In the genomic region with DNA sequence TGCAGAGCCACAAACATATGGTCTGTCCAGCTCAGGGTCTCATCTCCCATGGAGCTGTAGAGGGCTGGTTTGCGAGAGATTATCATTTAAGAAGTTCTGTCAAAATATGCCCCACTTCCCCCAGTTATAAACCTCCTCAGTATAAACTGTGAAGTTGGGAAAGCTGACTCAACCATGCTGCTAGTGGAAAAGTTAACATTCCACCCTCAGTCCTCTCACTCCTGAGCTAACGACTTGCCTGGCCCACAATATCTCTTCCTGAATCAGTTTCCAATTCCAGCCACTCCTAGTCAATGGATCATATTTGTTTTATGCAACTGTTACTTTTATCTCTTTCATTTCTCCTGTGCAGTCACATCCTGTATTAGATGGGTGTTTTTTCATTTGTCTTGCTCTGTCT, we compare ENCODE assay signal across 24 cellular contexts.
"Had no signal": no experiment of that assay in that cellular context is flagged by ENCODE, and none has a peak within 500 bp of the region (broad histone marks: within the 10 kb centered on the region; RNA-seq: fewer than 3 reads in every experiment).

No MANE protein-coding gene starts in this region.

- ATAC-seq: heart left ventricle; naive thymus-derived CD4-positive, alpha-beta T cell; pancreas; stimulated activated naive B cell treated with anti-CD40 and anti-IgM and Interleukin-4, amounts not matched to agents 10 μg/mL and 1 μg/mL and 100 μg/mL, for 72 hours had no signal

- H3K36me3 ChIP-seq: esophagus squamous epithelium, prostate gland, stomach, thyroid gland, upper lobe of left lung had no signal

- DNase-seq: activated CD4-positive, alpha-beta memory T cell treated with anti-CD3 and anti-CD28 coated beads for 36 hours; activated CD4-positive, alpha-beta T cell treated with anti-CD3 and anti-CD28 coated beads, Interleukin-2, amount 10 ng/mL, durations not matched to agents 24 days and 14 days; activated CD4-positive, CD25-positive, alpha-beta regulatory T cell treated with anti-CD3 and anti-CD28 coated beads, Interleukin-2, amount 50 U/mL, for 72 hours; activated CD8-positive, alpha-beta memory T cell treated with anti-CD3 and anti-CD28 coated beads, Interleukin-2, amount 50 U/mL, for 48 hours; activated gamma-delta T cell treated with Interleukin-2 at 50 U/mL for 16 hours; activated naive CD4-positive, alpha-beta T cell treated with anti-CD3 and anti-CD28 coated beads, Interleukin-2, amount 50 U/mL, for 16 hours; activated T-cell treated with anti-CD3 and anti-CD28 coated beads, Interleukin-2, amount 50 U/mL, for 24 hours; amniotic stem cell; dermis blood vessel endothelial cell; effector CD4-positive, alpha-beta T cell; esophagus squamous epithelium; heart left ventricle; hypothalamus; midbrain; naive thymus-derived CD4-positive, alpha-beta T cell; pancreas; stimulated activated CD4-positive, alpha-beta T cell treated with anti-CD3 and anti-CD28 coated beads, Interleukin-15, amount 100 ng/mL, for 24 hours; stimulated activated CD4-positive, alpha-beta T cell treated with anti-CD3 and anti-CD28 coated beads, Interleukin-2, amount 100 ng/mL, for 24 hours; stimulated activated naive B cell treated with anti-CD40 and anti-IgM and Interleukin-4, amounts not matched to agents 10 μg/mL and 1 μg/mL and 100 μg/mL, for 72 hours; stomach; T-helper 2 cell; thyroid gland; upper lobe of left lung had no signal

- H3K27me3 ChIP-seq: esophagus squamous epithelium, heart left ventricle, pancreas, stomach, thyroid gland, upper lobe of left lung had no signal

- H3K9me3 ChIP-seq: esophagus squamous epithelium, heart left ventricle, pancreas, prostate gland, stomach, thyroid gland, upper lobe of left lung had no signal

- H3K27ac ChIP-seq: esophagus squamous epithelium, heart left ventricle, pancreas, prostate gland, stomach, thyroid gland, upper lobe of left lung had no signal

- H3K4me1 ChIP-seq: heart left ventricle, prostate gland, thyroid gland had no signal

- H3K4me3 ChIP-seq: esophagus squamous epithelium, heart left ventricle, pancreas, prostate gland, stomach, thyroid gland, upper lobe of left lung had no signal
